In the genomic region with DNA sequence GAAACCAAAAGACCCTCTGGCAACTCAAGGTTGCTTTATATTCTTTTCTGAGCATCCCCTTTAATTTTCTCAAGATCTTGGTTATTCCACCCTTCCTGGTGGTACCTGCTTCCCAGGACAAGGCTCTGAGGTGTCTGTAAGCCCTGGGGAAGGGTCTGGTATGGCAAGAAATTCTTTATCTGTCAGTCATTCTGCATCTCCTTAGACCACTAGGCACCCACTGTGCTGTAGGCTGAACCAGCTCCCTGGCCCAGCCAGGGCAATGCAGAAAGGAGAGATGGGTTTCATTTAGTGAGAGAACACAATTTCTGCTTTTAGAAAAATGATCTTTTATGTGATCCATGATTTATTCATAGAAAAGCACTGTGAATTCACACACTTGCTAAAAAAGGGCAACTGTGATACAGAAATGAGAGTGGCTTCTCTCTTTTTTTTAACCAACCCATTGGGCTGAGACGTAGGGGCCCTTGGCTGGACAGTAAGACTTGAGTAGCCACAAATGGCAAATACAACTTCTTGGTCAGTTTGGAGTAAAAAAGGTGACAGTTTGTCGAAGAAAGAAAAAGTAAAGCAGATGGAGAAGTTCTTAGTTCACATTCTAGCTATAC, we compare ENCODE assay signal across 21 cellular contexts. TPM values are rescaled to one million over a fixed set of nuclear protein-coding genes. Genes with fewer than 3 reads are reported as not detected.
A peak's percentile ranks its signal among the peaks of the same experiment; 100 is the strongest.
DNase-seq lines count a peak whose midpoint lies in the region; ATAC-seq, FAIRE-seq and TF ChIP-seq lines count a peak whose summit lies in the region.
"Had no signal": no experiment of that assay in that cellular context is flagged by ENCODE, and none has a peak within 500 bp of the region (broad histone marks: within the 10 kb centered on the region; RNA-seq: fewer than 3 reads in every experiment).

No MANE protein-coding gene starts in this region.

- no peaks in the 10 kb centered on the region for H3K27me3 Mint-ChIP-seq in CD8-positive, alpha-beta T cell (ENCODE audit: low read depth)
- H3K27me3 Mint-ChIP-seq in nephron progenitor cell (ENCODE audit: low read depth, poor library complexity) = no peaks in the 10 kb centered on the region
- H3K27me3 Mint-ChIP-seq: B cell had no signal

- in situ Hi-C loops in K562 (cut with MboI) = no loop called here

- BruUV-seq in K562 (replicated peaks; lab: Mats Ljungman, UMichigan) = no TSS peak

- DNase-seq in CD8-positive, alpha-beta T cell = no peak
- DNase-seq in K562 (ENCODE audit: extremely low read depth in 1 of 4, low spot score in 3 of 4) = peak in 1 of 4 experiments; percentile 12
- DNase-seq in nephron progenitor cell = no peak
- DNase-seq in stimulated activated CD8-positive, alpha-beta memory T cell treated with anti-CD3 and anti-CD28 coated beads, Interleukin-4, amount 100 ng/mL, for 48 hours = peak; percentile 10
- DNase-seq in cerebellar nuclear complex (lab: John Stamatoyannopoulos, UW) = no peak
- DNase-seq in NCI-H524 (lab: John Stamatoyannopoulos, UW) = no peak
- DNase-seq: CD8-positive, alpha-beta memory T cell; COR-L47; HFFc6; IMR-90; KBM-7 had no signal

- H3K79me2 ChIP-seq in K562 (ENCODE audit: control insufficient read depth, insufficient read depth, low read length) = peaks cover 31% of the 10 kb centered on the region

- no peak for ATAC-seq in CD8-positive, alpha-beta T cell
- ATAC-seq in K562 (no peak), HG03095 (IDR thresholded peaks at IDR 0.05; ENCODE audit: unreplicated experiment) (no peak), HG03108 (IDR thresholded peaks at IDR 0.05; ENCODE audit: unreplicated experiment) (no peak)
- ATAC-seq: GM23338, HCT116 had no signal

- H3K4me3 Mint-ChIP-seq in CD8-positive, alpha-beta T cell = no peak overlapping the region
- no peak overlapping the region for H3K4me3 Mint-ChIP-seq in nephron progenitor cell
- H3K4me3 Mint-ChIP-seq: B cell; CD8-positive, alpha-beta memory T cell; GM23338; HFFc6 had no signal

- TF ChIP-seq POLR2A in K562 (conservative IDR thresholded peaks at IDR 0.05) = peak; percentile 26

- H3K27ac Mint-ChIP-seq in CD8-positive, alpha-beta T cell = peak overlapping the region; percentile 29
- H3K27ac Mint-ChIP-seq in nephron progenitor cell = peak overlapping the region; percentile 34
- H3K27ac Mint-ChIP-seq: B cell, GM23338, HFFc6 had no signal

- POLR2A ChIA-PET in CD8-positive, alpha-beta T cell (lab: Charles Lee) = no interaction called here
- POLR2A ChIA-PET in K562 (lab: Yijun Ruan, JAX) = interaction anchor here (0.6 to 8.7 kb wide), 12 partner anchors 17 to 1475 kb away, joined by 3 to 113 read pairs (median 3); a partner anchor contains a TSS

- TF ChIP-seq EP300 in K562 (IDR thresholded peaks at IDR 0.05; ENCODE audit: low read length) = no peak

- H3K36me3 Mint-ChIP-seq in CD8-positive, alpha-beta T cell = peaks cover 20% of the 10 kb centered on the region
- H3K36me3 Mint-ChIP-seq in nephron progenitor cell (ENCODE audit: low read depth) = no peaks in the 10 kb centered on the region

- H3K27me3 ChIP-seq in CD8-positive, alpha-beta T cell (ENCODE audit: insufficient read depth, low read length) = no peaks in the 10 kb centered on the region
- no peaks in the 10 kb centered on the region for H3K27me3 ChIP-seq in K562 (ENCODE audit: control insufficient read depth in 2 of 2, insufficient read depth in 2 of 2, low read length in 2 of 2)
- H3K27me3 ChIP-seq: BLaER1 treated with 17β-estradiol and CSF1 and Interleukin-3, amounts not matched to agents 10 nM and 100 nM had no signal

- peaks cover 3% of the 10 kb centered on the region for H3K9me1 ChIP-seq in K562 (ENCODE audit: control insufficient read depth, insufficient read depth, low read length)

- WGBS in K562 (ENCODE audit: insufficient coverage, low coverage, missing lambda C conversion rate) = 79% methylated on average over 2 of the region's 2 CpGs

- H3K9me3 Mint-ChIP-seq in CD8-positive, alpha-beta T cell = no peaks in the 10 kb centered on the region
- no peaks in the 10 kb centered on the region for H3K9me3 Mint-ChIP-seq in nephron progenitor cell
- H3K9me3 Mint-ChIP-seq: CD8-positive, alpha-beta memory T cell; GM23338; HFFc6 had no signal

- no peak overlapping the region for H2AFZ ChIP-seq in K562 (ENCODE audit: low read depth, low read length)
- H2AFZ ChIP-seq: GM23338 had no signal

- no peak overlapping the region for H3K4me3 ChIP-seq in CD8-positive, alpha-beta T cell (ENCODE audit: low read depth, low read length)
- no peak overlapping the region for H3K4me3 ChIP-seq in K562
- H3K4me3 ChIP-seq: BLaER1 treated with 17β-estradiol and CSF1 and Interleukin-3, amounts not matched to agents 10 nM and 100 nM; GM23338 had no signal

- H3K4me2 ChIP-seq in K562 (ENCODE audit: insufficient read depth, low read length) = no peak overlapping the region
- H3K4me2 ChIP-seq: BLaER1 treated with 17β-estradiol and CSF1 and Interleukin-3, amounts not matched to agents 10 nM and 100 nM; GM23338 had no signal

- FAIRE-seq in K562 (lab: Jason Lieb, UNC) = no peak
- FAIRE-seq: G401.6, GM12891, H54 had no signal

- no peak overlapping the region for H3K27ac ChIP-seq in CD8-positive, alpha-beta T cell (ENCODE audit: low read depth, low read length)
- no peak overlapping the region for H3K27ac ChIP-seq in K562 (ENCODE audit: extremely low read depth, low read depth, low read length)
- H3K27ac ChIP-seq: BLaER1 treated with 17β-estradiol and CSF1 and Interleukin-3, amounts not matched to agents 10 nM and 100 nM; HL-60 had no signal

- no peak overlapping the region for H3K9ac ChIP-seq in K562 (ENCODE audit: insufficient read depth in 1 of 2, low read depth in 2 of 2, low read length in 2 of 2)

- peaks cover 9% of the 10 kb centered on the region for H3K36me3 ChIP-seq in CD8-positive, alpha-beta T cell (ENCODE audit: insufficient read depth, low read length)
- H3K36me3 ChIP-seq in K562 (ENCODE audit: control insufficient read depth, insufficient read depth, low read length) = peaks cover 29% of the 10 kb centered on the region

- H4K20me1 ChIP-seq in K562 (replicated peaks; ENCODE audit: control insufficient read depth, insufficient read depth, low read length) = peaks cover 13% of the 10 kb centered on the region; the same call in 1 of the 2 replicates
- H4K20me1 ChIP-seq: BLaER1 treated with 17β-estradiol and CSF1 and Interleukin-3, amounts not matched to agents 10 nM and 100 nM had no signal

- H3K9me3 ChIP-seq in CD8-positive, alpha-beta T cell (ENCODE audit: low read length) = no peaks in the 10 kb centered on the region
- no peaks in the 10 kb centered on the region for H3K9me3 ChIP-seq in K562 (replicated peaks; ENCODE audit: control insufficient read depth, insufficient read depth, low read depth, low read length)
- H3K9me3 ChIP-seq: BLaER1 treated with 17β-estradiol and CSF1 and Interleukin-3, amounts not matched to agents 10 nM and 100 nM had no signal

- CTCF ChIA-PET in CD8-positive, alpha-beta T cell (lab: Charles Lee) = interaction anchor here (0.8 to 13.0 kb wide), 5 partner anchors 10 to 484 kb away, joined by 3 to 315 read pairs (median 18); a partner anchor contains a TSS
- CTCF ChIA-PET in K562 (lab: Yijun Ruan, JAX; ENCODE audit: low intra/inter-chr PET ratio) = interaction anchor here (0.8 to 4.6 kb wide), 3 partner anchors 284 to 554 kb away, joined by 3 to 58 read pairs (median 4); no protein-coding TSS in a partner anchor

- 0 out of 4 replicates have a peak, but pooled peaks of 1 of the 2 experiments have one; percentile 7 for TF ChIP-seq RAD21 in K562 (CRISPR knock-in tag; conservative IDR thresholded peaks at IDR 0.05 in 1 of 2, IDR thresholded peaks at IDR 0.05 in 1 of 2)

- H3K4me1 Mint-ChIP-seq in CD8-positive, alpha-beta T cell (ENCODE audit: low read depth) = peaks cover 30% of the 10 kb centered on the region
- H3K4me1 Mint-ChIP-seq in nephron progenitor cell = peaks cover 48% of the 10 kb centered on the region

- no peak for TF ChIP-seq CTCF in CD8-positive, alpha-beta T cell (IDR thresholded peaks at IDR 0.05)
- TF ChIP-seq CTCF in K562 (IDR thresholded peaks at IDR 0.05 in 2 of 3, conservative IDR thresholded peaks at IDR 0.05 in 1 of 3; ENCODE audit: insufficient read depth in 2 of 3, low read depth in 1 of 3, low read length in 3 of 3) (no peak), nephron progenitor cell (IDR thresholded peaks at IDR 0.05) (no peak)

- intact Hi-C loops in CD8-positive, alpha-beta T cell (cut with DNase I, micrococcal nuclease) = loop anchor here (10.0 kb wide), 5 partner anchors 281 to 1841 kb away; a partner anchor contains a TSS
- intact Hi-C loops in K562 (cut with micrococcal nuclease) = loop anchor here (5.0 to 10.0 kb wide), 3 partner anchors 71 to 559 kb away; a partner anchor contains a TSS

- H3K4me1 ChIP-seq in CD8-positive, alpha-beta T cell (ENCODE audit: insufficient read depth, low read length) = peaks cover 21% of the 10 kb centered on the region
- H3K4me1 ChIP-seq in K562 (replicated peaks in 1 of 2; ENCODE audit: control insufficient read depth in 2 of 2, insufficient read depth in 2 of 2, low read length in 2 of 2) = peaks cover 31 to 37% of the 10 kb centered on the region in 2 experiments; a peak in 4 of 5 replicates

RNA-seq across cellular contexts. Expression of a gene that starts 4.1 kb away (rescaled TPM):
- 10 to 100 TPM; 38.3 to 41.2 TPM for total RNA-seq in CD8-positive, alpha-beta T cell
- total RNA-seq in K562 (2011; cell fraction: chromatin; rRNA removed; ENCODE audit: low replicate concordance) = 626 and 1,262 TPM in 2 replicates
- 1,054 and 1,087 TPM in 2 replicates for total RNA-seq in K562 (2011; cell fraction: nucleolus; rRNA removed)
- 885 and 908 TPM in 2 replicates for total RNA-seq in K562 (2011; cell fraction: nucleoplasm; rRNA removed)
- total RNA-seq in K562 (2014; rRNA removed) = 781 and 785 TPM in 2 replicates
- total RNA-seq in K562 (2014; rRNA removed; fragmentation: Illumina TruSeq; extraction: Trizol) = 415 and 533 TPM in 2 replicates
- 534 and 555 TPM in 2 replicates for total RNA-seq in K562 (2015; rRNA removed; fragmentation: Illumina TruSeq; extraction: Trizol)
- 636 and 644 TPM in 2 replicates for total RNA-seq in K562 (2021)
- polyA plus RNA-seq in K562 (2011; rRNA removed) = 1,018 and 1,100 TPM in 2 replicates
- 1,522 and 2,076 TPM in 2 replicates for polyA plus RNA-seq in K562 (2011; cell fraction: cytosol; rRNA removed)
- 2,252 and 2,347 TPM in 2 replicates for polyA plus RNA-seq in K562 (2011; cell fraction: nucleus; rRNA removed)
- 601 and 622 TPM in 2 replicates for polyA plus RNA-seq in K562 (2012)
- 977 and 1,110 TPM in 2 replicates for polyA plus RNA-seq in K562 (2014; fragmentation: Illumina TruSeq; extraction: Trizol)
- 1,000 to 10,000 TPM; 2,545 to 2,933 TPM for polyA plus RNA-seq in K562 (2014; fragmentation: Nextera tagmentation; extraction: Ambion mirVana)
- 1,156 and 1,201 TPM in 2 replicates for polyA plus RNA-seq in K562 (2014; rRNA removed)
- polyA minus RNA-seq in K562 (2011; rRNA and poly(A)+ RNA removed) = 505 and 658 TPM in 2 replicates
- 286 and 319 TPM in 2 replicates for polyA minus RNA-seq in K562 (2011; cell fraction: cytosol; rRNA and poly(A)+ RNA removed)
- polyA minus RNA-seq in K562 (2011; cell fraction: nucleus; rRNA and poly(A)+ RNA removed) = 356 and 526 TPM in 2 replicates

RNA-seq across cellular contexts. Expression of a gene that starts 5.1 kb away (rescaled TPM):
- 10 to 100 TPM; 33.5 to 36.0 TPM for total RNA-seq in CD8-positive, alpha-beta T cell
- total RNA-seq in K562 (2011; cell fraction: chromatin; rRNA removed; ENCODE audit: low replicate concordance) = 71.0 and 140 TPM in 2 replicates
- 70.4 and 73.5 TPM in 2 replicates for total RNA-seq in K562 (2011; cell fraction: nucleolus; rRNA removed)
- total RNA-seq in K562 (2011; cell fraction: nucleoplasm; rRNA removed) = 74.3 and 95.3 TPM in 2 replicates
- 18.9 and 24.5 TPM in 2 replicates for total RNA-seq in K562 (2014; rRNA removed)
- 12.4 and 15.0 TPM in 2 replicates for total RNA-seq in K562 (2014; rRNA removed; fragmentation: Illumina TruSeq; extraction: Trizol)
- 15.3 and 16.9 TPM in 2 replicates for total RNA-seq in K562 (2015; rRNA removed; fragmentation: Illumina TruSeq; extraction: Trizol)
- 50.7 and 50.8 TPM in 2 replicates for total RNA-seq in K562 (2021)
- polyA plus RNA-seq in K562 (2011; rRNA removed) = 37.8 and 45.2 TPM in 2 replicates
- 50.2 and 64.7 TPM in 2 replicates for polyA plus RNA-seq in K562 (2011; cell fraction: cytosol; rRNA removed)
- 125 TPM in 2 replicates for polyA plus RNA-seq in K562 (2011; cell fraction: nucleus; rRNA removed)
- 41.1 and 54.2 TPM in 2 replicates for polyA plus RNA-seq in K562 (2012)
- polyA plus RNA-seq in K562 (2014; fragmentation: Illumina TruSeq; extraction: Trizol) = 42.2 and 43.9 TPM in 2 replicates
- 1 to 10 TPM; 6.3 to 9.8 TPM for polyA plus RNA-seq in K562 (2014; fragmentation: Nextera tagmentation; extraction: Ambion mirVana)
- 32.4 and 42.2 TPM in 2 replicates for polyA plus RNA-seq in K562 (2014; rRNA removed)
- 50.3 and 71.9 TPM in 2 replicates for polyA minus RNA-seq in K562 (2011; rRNA and poly(A)+ RNA removed)
- 28.9 and 35.3 TPM in 2 replicates for polyA minus RNA-seq in K562 (2011; cell fraction: cytosol; rRNA and poly(A)+ RNA removed)
- 21.5 and 27.9 TPM in 2 replicates for polyA minus RNA-seq in K562 (2011; cell fraction: nucleus; rRNA and poly(A)+ RNA removed)

RNA-seq across cellular contexts. Expression of a gene that starts 29.8 kb away (rescaled TPM):
- 1 to 10 TPM; 5.8 to 6.0 TPM for total RNA-seq in CD8-positive, alpha-beta T cell
- total RNA-seq in K562 (2011; cell fraction: chromatin; rRNA removed; ENCODE audit: low replicate concordance) = 135 and 205 TPM in 2 replicates
- 72.0 and 79.1 TPM in 2 replicates for total RNA-seq in K562 (2011; cell fraction: nucleolus; rRNA removed)
- total RNA-seq in K562 (2011; cell fraction: nucleoplasm; rRNA removed) = 103 and 112 TPM in 2 replicates
- total RNA-seq in K562 (2014; rRNA removed) = 94.5 and 101 TPM in 2 replicates
- total RNA-seq in K562 (2014; rRNA removed; fragmentation: Illumina TruSeq; extraction: Trizol) = 184 and 199 TPM in 2 replicates
- total RNA-seq in K562 (2015; rRNA removed; fragmentation: Illumina TruSeq; extraction: Trizol) = 141 and 149 TPM in 2 replicates
- 124 and 127 TPM in 2 replicates for total RNA-seq in K562 (2021)
- polyA plus RNA-seq in K562 (2011; rRNA removed) = 119 and 161 TPM in 2 replicates
- 52.0 and 80.5 TPM in 2 replicates for polyA plus RNA-seq in K562 (2011; cell fraction: cytosol; rRNA removed)
- 26.0 and 39.6 TPM in 2 replicates for polyA plus RNA-seq in K562 (2011; cell fraction: nucleus; rRNA removed)
- polyA plus RNA-seq in K562 (2012) = 57.6 and 118 TPM in 2 replicates
- polyA plus RNA-seq in K562 (2014; fragmentation: Illumina TruSeq; extraction: Trizol) = 128 and 148 TPM in 2 replicates
- 100 to 1,000 TPM; 393 to 523 TPM for polyA plus RNA-seq in K562 (2014; fragmentation: Nextera tagmentation; extraction: Ambion mirVana)
- 118 and 121 TPM in 2 replicates for polyA plus RNA-seq in K562 (2014; rRNA removed)
- polyA minus RNA-seq in K562 (2011; rRNA and poly(A)+ RNA removed) = 217 and 243 TPM in 2 replicates
- 41.9 and 56.7 TPM in 2 replicates for polyA minus RNA-seq in K562 (2011; cell fraction: cytosol; rRNA and poly(A)+ RNA removed)
- 64.4 and 88.5 TPM in 2 replicates for polyA minus RNA-seq in K562 (2011; cell fraction: nucleus; rRNA and poly(A)+ RNA removed)

Comparison
In these comparisons a context has a peak if more than half of its experiments do, and no peak if none do; other contexts are left out.
1. RNA of a gene that starts 4.1 kb away (total RNA-seq): 415 to 1,262 TPM in K562; 38.3 to 41.2 TPM in CD8-positive, alpha-beta T cell; every median in the first group is over 4 times any median in the second.
2. RNA of a gene that starts 29.8 kb away (total RNA-seq): 72.0 to 205 TPM in K562; 5.8 to 6.0 TPM in CD8-positive, alpha-beta T cell; every median in the first group is over 10 times any median in the second.